8 cellular contexts compared by ENCODE assay signal in genomic region chr1:9234223-9235122, GRCh38. TPM values are rescaled to one million over a fixed set of nuclear protein-coding genes. Genes with fewer than 3 reads are reported as not detected.
DNase-seq lines count a peak whose midpoint lies in the region; ATAC-seq and TF ChIP-seq lines count a peak whose summit lies in the region.

Gene H6PD (plus strand): TSS chr1:9234774. CDS start chr1:9244935, 10,161 bp downstream.

- DNase-seq in Caco-2 (peak; percentile 87 to 92), Peyer's patch (peak; percentile 79 to 93 (median 92)), fibroblast of lung (ENCODE audit: low read depth in 2 of 2) (peak; percentile 71 to 77), natural killer cell (peak; percentile 69)
- DNase-seq in activated T-helper 1 cell treated with anti-CD3 and anti-CD28 coated beads, Interleukin-12 subunit alpha, Interleukin-12 subunit beta, Interleukin-2, Interleukin-4 antibody, amounts not matched to agents 30 ng/mL and 10 ng/mL and 1 ng/mL, durations not matched to agents 14 hours and 24 hours and 36 hours (ENCODE audit: low spot score), result peak; percentile 82
- peak; percentile 69 for DNase-seq in stimulated activated naive CD4-positive, alpha-beta T cell treated with Interleukin-2 at 50 U/mL for 16 hours (lab: John Stamatoyannopoulos, UW)

- peaks cover 13% of the 10 kb centered on the region for H3K36me3 Mint-ChIP-seq in Caco-2 (ENCODE audit: insufficient read depth, unreplicated experiment)
- peaks cover 16% of the 10 kb centered on the region for H3K36me3 Mint-ChIP-seq in activated T-helper 1 cell treated with anti-CD3 and anti-CD28 coated beads, Interleukin-12 subunit alpha, Interleukin-12 subunit beta, Interleukin-2, Interleukin-4 antibody, amounts not matched to agents 30 ng/mL and 10 ng/mL and 1 ng/mL, durations not matched to agents 14 hours and 24 hours and 36 hours (ENCODE audit: low read depth)
- H3K36me3 Mint-ChIP-seq in natural killer cell, result no peaks in the 10 kb centered on the region

- H3K4me1 Mint-ChIP-seq in Caco-2 (ENCODE audit: low read depth, unreplicated experiment), result peaks cover 11% of the 10 kb centered on the region
- H3K4me1 Mint-ChIP-seq in activated T-helper 1 cell treated with anti-CD3 and anti-CD28 coated beads, Interleukin-12 subunit alpha, Interleukin-12 subunit beta, Interleukin-2, Interleukin-4 antibody, amounts not matched to agents 30 ng/mL and 10 ng/mL and 1 ng/mL, durations not matched to agents 14 hours and 24 hours and 36 hours (ENCODE audit: low read depth), result peaks cover 36% of the 10 kb centered on the region
- peaks cover 26 to 27% of the 10 kb centered on the region in 2 donors for H3K4me1 Mint-ChIP-seq in natural killer cell

- H2AFZ ChIP-seq in fibroblast of lung (ENCODE audit: low read length), result peak within 1 kb of the TSS; percentile 84

- H3K36me3 ChIP-seq in Caco-2 (ENCODE audit: control insufficient read depth, insufficient read depth, low read length) (no peaks in the 10 kb centered on the region; the same call in 1 of the 2 replicates), Peyer's patch (no peaks in the 10 kb centered on the region), fibroblast of lung (ENCODE audit: control insufficient read depth, insufficient read depth, low read length) (no peaks in the 10 kb centered on the region)

- H3K27ac ChIP-seq in Peyer's patch (peak within 1 kb of the TSS; percentile 92 to 97 (median 94)), fibroblast of lung (ENCODE audit: insufficient read depth, low read length) (peak within 1 kb of the TSS; percentile 91)

- BruUV-seq in Caco-2 (replicated peaks; lab: Mats Ljungman, UMichigan), result no TSS peak

- H3K9me3 Mint-ChIP-seq in Caco-2 (ENCODE audit: unreplicated experiment) (no peaks in the 10 kb centered on the region), natural killer cell (no peaks in the 10 kb centered on the region)
- H3K9me3 Mint-ChIP-seq in activated T-helper 1 cell treated with anti-CD3 and anti-CD28 coated beads, Interleukin-12 subunit alpha, Interleukin-12 subunit beta, Interleukin-2, Interleukin-4 antibody, amounts not matched to agents 30 ng/mL and 10 ng/mL and 1 ng/mL, durations not matched to agents 14 hours and 24 hours and 36 hours, result no peaks in the 10 kb centered on the region

- H3K27me3 Mint-ChIP-seq in Caco-2 (ENCODE audit: insufficient read depth, unreplicated experiment) (no peaks in the 10 kb centered on the region), natural killer cell (ENCODE audit: low read depth in 2 of 2) (no peaks in the 10 kb centered on the region)
- peaks cover 3% of the 10 kb centered on the region for H3K27me3 Mint-ChIP-seq in activated T-helper 1 cell treated with anti-CD3 and anti-CD28 coated beads, Interleukin-12 subunit alpha, Interleukin-12 subunit beta, Interleukin-2, Interleukin-4 antibody, amounts not matched to agents 30 ng/mL and 10 ng/mL and 1 ng/mL, durations not matched to agents 14 hours and 24 hours and 36 hours (ENCODE audit: insufficient read depth)

- peak within 1 kb of the TSS; percentile 86 for H3K4me2 ChIP-seq in fibroblast of lung (ENCODE audit: extremely low read depth, insufficient read depth, low read length)

- peak within 1 kb of the TSS; percentile 94 for H3K9ac ChIP-seq in fibroblast of lung (ENCODE audit: insufficient read depth, low read length)

- intact Hi-C loops in Caco-2 (cut with micrococcal nuclease; ENCODE audit: unreplicated experiment), result no loop called here
- intact Hi-C loops in activated T-helper 1 cell treated with anti-CD3 and anti-CD28 coated beads, Interleukin-12 subunit alpha, Interleukin-12 subunit beta, Interleukin-2, Interleukin-4 antibody, amounts not matched to agents 30 ng/mL and 10 ng/mL and 1 ng/mL, durations not matched to agents 14 hours and 24 hours and 36 hours (cut with micrococcal nuclease), result loop anchor here (1.0 to 10.0 kb wide), 9 partner anchors 31 to 798 kb away; partner anchors contain the start of genes GPR157, PIK3CD and UBE4B
- intact Hi-C loops in natural killer cell (cut with micrococcal nuclease), result no loop called here

- H3K4me3 Mint-ChIP-seq in Caco-2 (ENCODE audit: unreplicated experiment) (peak within 1 kb of the TSS; percentile 95), natural killer cell (peak within 1 kb of the TSS; percentile 97)
- peak within 1 kb of the TSS; percentile 94 for H3K4me3 Mint-ChIP-seq in activated T-helper 1 cell treated with anti-CD3 and anti-CD28 coated beads, Interleukin-12 subunit alpha, Interleukin-12 subunit beta, Interleukin-2, Interleukin-4 antibody, amounts not matched to agents 30 ng/mL and 10 ng/mL and 1 ng/mL, durations not matched to agents 14 hours and 24 hours and 36 hours

- H3K4me1 ChIP-seq in Caco-2 (0 out of 2 replicates have a peak, but pooled peaks cover 5% of the 10 kb centered on the region), Peyer's patch (peaks cover 4 to 41% (median 13%) of the 10 kb centered on the region in 4 donors), fibroblast of lung (ENCODE audit: control insufficient read depth, extremely low read depth, insufficient read depth, low read length) (peaks cover 5% of the 10 kb centered on the region)

- H3K9me3 ChIP-seq in Caco-2, result no peaks in the 10 kb centered on the region
- no peaks in the 10 kb centered on the region for H3K9me3 ChIP-seq in Peyer's patch
- no peaks in the 10 kb centered on the region for H3K9me3 ChIP-seq in fibroblast of lung (ENCODE audit: control insufficient read depth, insufficient read depth, low read depth, low read length)

- TF ChIP-seq CTCF in Caco-2 (IDR thresholded peaks at IDR 0.05; ENCODE audit: insufficient read depth in 1 of 2, low read depth in 1 of 2, low read length in 1 of 2, severe bottlenecking in 1 of 2, unreplicated experiment in 1 of 2) (peak; percentile 74 to 78), Peyer's patch (IDR thresholded peaks at IDR 0.05) (peak; percentile 63 to 94 (median 85)), fibroblast of lung (conservative IDR thresholded peaks at IDR 0.05 in 1 of 2, IDR thresholded peaks at IDR 0.05 in 1 of 2; ENCODE audit: low read depth in 1 of 2, low read length in 2 of 2) (peak; percentile 49 to 58), natural killer cell (IDR thresholded peaks at IDR 0.05) (peak; percentile 31)

- peak within 1 kb of the TSS; percentile 86 for H3K27ac Mint-ChIP-seq in Caco-2 (ENCODE audit: unreplicated experiment)
- peak within 1 kb of the TSS; percentile 98 for H3K27ac Mint-ChIP-seq in activated T-helper 1 cell treated with anti-CD3 and anti-CD28 coated beads, Interleukin-12 subunit alpha, Interleukin-12 subunit beta, Interleukin-2, Interleukin-4 antibody, amounts not matched to agents 30 ng/mL and 10 ng/mL and 1 ng/mL, durations not matched to agents 14 hours and 24 hours and 36 hours
- H3K27ac Mint-ChIP-seq in natural killer cell, result peak within 1 kb of the TSS; percentile 90 to 93

- no peaks in the 10 kb centered on the region for H4K20me1 ChIP-seq in fibroblast of lung (ENCODE audit: control insufficient read depth, extremely low read depth, insufficient read depth, low read length)

- peak; percentile 49 to 85 for TF ChIP-seq POLR2A in Peyer's patch (IDR thresholded peaks at IDR 0.05)

- H3K4me3 ChIP-seq in Caco-2 (ENCODE audit: low read depth, low read length) (peak within 1 kb of the TSS; percentile 52), Peyer's patch (peak within 1 kb of the TSS; percentile 44 to 81 (median 72)), fibroblast of lung (replicated peaks in 1 of 4; ENCODE audit: control extremely low read depth in 1 of 4, insufficient read depth in 1 of 4, low read depth in 3 of 4, low read length in 4 of 4) (peak within 1 kb of the TSS; percentile 67 to 79 (median 73))

- ATAC-seq in GM19372 (IDR thresholded peaks at IDR 0.05; ENCODE audit: low read depth, unreplicated experiment), result peak; percentile 71
- ATAC-seq in HG03558 (IDR thresholded peaks at IDR 0.05; ENCODE audit: extremely low read depth, unreplicated experiment), result peak; percentile 40
- ATAC-seq in natural killer cell, result peak; percentile 82 to 93 (median 83)

- H3K27me3 ChIP-seq in Caco-2 (replicated peaks; ENCODE audit: control insufficient read depth, insufficient read depth, low read length) (no peaks in the 10 kb centered on the region), Peyer's patch (no peaks in the 10 kb centered on the region), fibroblast of lung (ENCODE audit: control insufficient read depth, insufficient read depth, low read length) (no peaks in the 10 kb centered on the region)

- CTCF ChIA-PET in Caco-2 (lab: Charles Lee), result interaction anchor here (0.6 to 1.9 kb wide), 15 partner anchors 15 to 354 kb away, joined by 3 to 18 read pairs (median 4); partner anchors contain the start of genes GPR157, SLC25A33 and TMEM201

- H3K79me2 ChIP-seq in fibroblast of lung (ENCODE audit: control insufficient read depth, insufficient read depth, low read length), result peaks cover 2% of the 10 kb centered on the region

- POLR2A ChIA-PET in Caco-2 (lab: Charles Lee), result interaction anchor here (0.6 kb wide), 2 partner anchors 16 to 18 kb away, joined by 3 read pairs; no protein-coding TSS in a partner anchor

RNA-seq across cellular contexts. Expression of gene H6PD, which starts in this region (rescaled TPM):
- 10.1 and 13.0 TPM in 2 replicates for total RNA-seq in Caco-2 (2022)
- total RNA-seq in Peyer's patch, result 10 to 100 TPM; 23.1 to 72.9 (median 37.2) TPM
- 15.7 TPM in 2 replicates for total RNA-seq in activated T-helper 1 cell treated with anti-CD3 and anti-CD28 coated beads, Interleukin-12 subunit alpha, Interleukin-12 subunit beta, Interleukin-2, Interleukin-4 antibody, amounts not matched to agents 30 ng/mL and 10 ng/mL and 1 ng/mL, durations not matched to agents 14 hours and 24 hours and 36 hours
- 23.5 and 24.4 TPM in 2 replicates for total RNA-seq in fibroblast of lung
- polyA plus RNA-seq in fibroblast of lung, result 15.2 and 17.7 TPM in 2 replicates
- 20.1 and 22.4 TPM in 2 replicates for polyA plus RNA-seq in fibroblast of lung (2012)
- polyA minus RNA-seq in fibroblast of lung (ENCODE audit: low replicate concordance), result 48.0 and 51.9 TPM in 2 replicates
- total RNA-seq in natural killer cell, result 10 to 100 TPM; 24.3 to 37.1 (median 31.2) TPM

Comparison
In these comparisons a context has a peak if more than half of its experiments do, and no peak if none do; other contexts are left out.
1. Peak in every context shown above with its lines: DNase-seq, ATAC-seq, H3K4me3 ChIP-seq and H3K27ac ChIP-seq.
2. CTCF ChIP-seq: peak in every context shown above with its lines; median percentile 85 in Peyer's patch; 76 in Caco-2; 54 in fibroblast of lung; 31 in natural killer cell.